Comparison of ENCODE assay signal across 8 cellular contexts in genomic region chr16:2155091-2156024, GRCh38. TPM values are rescaled to one million over a fixed set of nuclear protein-coding genes. Genes with fewer than 3 reads are reported as not detected.
A peak's percentile ranks its signal among the peaks of the same experiment; 100 is the strongest.
DNase-seq lines count a peak whose midpoint lies in the region; ATAC-seq lines count a peak whose summit lies in the region.

Gene TRAF7, plus strand, starts transcription at chr16:2155782. Its CDS starts 8,139 bp downstream, at chr16:2163921.

- H3K4me3 Mint-ChIP-seq in IgD-negative memory B cell: peak within 1 kb of the TSS; percentile 93 to 99 (median 95)

- peak; percentile 99 for DNase-seq in DMS 273 treated with DMSO at 0.1 percent for 48 hours (lab: John Stamatoyannopoulos, UW)
- peak; percentile 74 for DNase-seq in OCI-M2 (lab: John Stamatoyannopoulos, UW; ENCODE audit: unreplicated experiment)
- DNase-seq in activated T-cell treated with anti-CD3 and anti-CD28 coated beads for 4 hours: peak; percentile 91
- peak; percentile 100 for DNase-seq in epidermal melanocyte (ENCODE audit: insufficient read length, low spot score)
- DNase-seq in middle frontal gyrus (ENCODE audit: extremely low spot score, low spot score): peak; percentile 100
- peak; percentile 93 to 94 for DNase-seq in stimulated activated CD8-positive, alpha-beta memory T cell treated with anti-CD3 and anti-CD28 coated beads, Interleukin-2, amount 100 ng/mL, for 48 hours (ENCODE audit: low read depth in 2 of 2)

- H3K36me3 Mint-ChIP-seq in IgD-negative memory B cell: peaks cover 2% of the 10 kb centered on the region

- peak; percentile 83 for ATAC-seq in GM21529 (IDR thresholded peaks at IDR 0.05; ENCODE audit: unreplicated experiment)

- H3K9me3 Mint-ChIP-seq in IgD-negative memory B cell: no peaks in the 10 kb centered on the region

- peaks cover 13 to 46% (median 39%) of the 10 kb centered on the region in 3 donors for H3K4me1 Mint-ChIP-seq in IgD-negative memory B cell

- H3K27me3 Mint-ChIP-seq in IgD-negative memory B cell: no peaks in the 10 kb centered on the region

- peak within 1 kb of the TSS; percentile 92 to 94 (median 93) for H3K27ac Mint-ChIP-seq in IgD-negative memory B cell

RNA-seq across cellular contexts. Expression of gene TRAF7, which starts in this region (rescaled TPM):
- 7.0 TPM for polyA plus RNA-seq in IgD-negative memory B cell

Comparison
In these comparisons a context has a peak if more than half of its experiments do, and no peak if none do; other contexts are left out.
1. Peak in every context shown above with its lines: DNase-seq and ATAC-seq.